13 cellular contexts compared by ENCODE assay signal in the genomic region with DNA sequence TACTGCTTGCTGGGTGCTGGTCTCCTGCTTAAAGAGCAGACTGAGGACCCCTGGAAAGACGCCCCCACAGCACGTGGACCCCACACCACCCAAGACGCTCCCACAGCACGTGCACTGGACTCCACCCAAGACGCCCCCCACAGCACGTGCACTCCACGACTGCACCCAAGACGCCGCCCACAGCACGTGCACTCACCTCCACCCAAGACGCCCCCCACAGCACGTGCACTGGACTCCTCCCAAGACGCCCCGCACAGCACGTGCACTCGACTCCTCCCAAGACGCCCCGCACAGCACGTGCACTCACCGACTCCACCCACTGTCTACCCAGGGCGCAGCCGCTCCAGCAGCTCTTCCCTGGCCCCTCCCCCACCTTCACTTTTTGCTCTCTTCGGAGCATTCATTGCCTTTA. TPM values are rescaled to one million over a fixed set of nuclear protein-coding genes. Genes with fewer than 3 reads are reported as not detected.
DNase-seq lines count a peak whose midpoint lies in the region; ATAC-seq, FAIRE-seq and TF ChIP-seq lines count a peak whose summit lies in the region.
"Had no signal": no experiment of that assay in that cellular context is flagged by ENCODE, and none has a peak within 500 bp of the region (broad histone marks: within the 10 kb centered on the region; RNA-seq: fewer than 3 reads in every experiment).

No MANE protein-coding gene starts in this region.

- no peaks in the 10 kb centered on the region for H3K27me3 ChIP-seq in mesenchymal stem cell (ENCODE audit: control insufficient read depth in 1 of 2, insufficient read depth in 1 of 2, low read length in 2 of 2)
- H3K27me3 ChIP-seq: SJCRH30 had no signal

- H3K4me2 ChIP-seq in A549 (no peak overlapping the region), mesenchymal stem cell (ENCODE audit: low read length, poor library complexity, severe bottlenecking) (no peak overlapping the region)

- peak overlapping the region in 3 of 5 experiments; percentile 0 to 7 (median 2) for H3K27ac Mint-ChIP-seq in brain

- 86% methylated on average over 23 of the region's 23 CpGs for WGBS in A549 (ENCODE audit: missing lambda C conversion rate)
- WGBS in mesenchymal stem cell, result 95% methylated on average over 22 of the region's 23 CpGs

- H3K36me3 Mint-ChIP-seq in brain, result peaks cover 30% of the 10 kb centered on the region

- no peak for FAIRE-seq in A549 (lab: Jason Lieb, UNC)

- no peak overlapping the region for H3K4ac ChIP-seq in mesenchymal stem cell (ENCODE audit: low read depth in 1 of 2, low read length in 2 of 2)

- no peak for TF ChIP-seq CTCF in A549 (IDR thresholded peaks at IDR 0.05)
- TF ChIP-seq CTCF in brain (conservative IDR thresholded peaks at IDR 0.05), result no peak

- no peak overlapping the region for H3K27ac ChIP-seq in A549
- H3K27ac ChIP-seq in mesenchymal stem cell (ENCODE audit: low read length, poor library complexity, severe bottlenecking), result no peak overlapping the region
- H3K27ac ChIP-seq: SJCRH30 had no signal

- H3K4me3 Mint-ChIP-seq in brain, result no peak overlapping the region

- no peak overlapping the region for H2AK5ac ChIP-seq in mesenchymal stem cell (ENCODE audit: low read length, severe bottlenecking)

- peaks cover 7 to 25% of the 10 kb centered on the region in 2 experiments for H3K36me3 ChIP-seq in mesenchymal stem cell (ENCODE audit: control insufficient read depth in 1 of 2, insufficient read depth in 2 of 2, low read depth in 1 of 2, low read length in 2 of 2)
- H3K36me3 ChIP-seq: SJCRH30 had no signal

- H3K4me1 ChIP-seq in A549, result peaks cover 39% of the 10 kb centered on the region
- H3K4me1 ChIP-seq in mesenchymal stem cell (ENCODE audit: control insufficient read depth, insufficient read depth, low read depth, low read length), result peaks cover 22% of the 10 kb centered on the region
- H3K4me1 ChIP-seq: SJCRH30 had no signal

- H3K9ac ChIP-seq in mesenchymal stem cell (ENCODE audit: low read length), result no peak overlapping the region

- no peak overlapping the region for H3K14ac ChIP-seq in mesenchymal stem cell (ENCODE audit: low read length in 2 of 2)

- H3K4me1 Mint-ChIP-seq in brain, result peaks cover 96% of the 10 kb centered on the region

- peaks cover 32% of the 10 kb centered on the region for H3K79me1 ChIP-seq in mesenchymal stem cell (replicated peaks; ENCODE audit: low read length, poor library complexity, severe bottlenecking)

- no peak overlapping the region for H2BK5ac ChIP-seq in mesenchymal stem cell (ENCODE audit: low read depth, low read length, poor library complexity, severe bottlenecking)

- no peak overlapping the region for H2BK15ac ChIP-seq in mesenchymal stem cell (ENCODE audit: low read depth, poor library complexity, severe bottlenecking)

- H3K4me3 ChIP-seq in A549 (no peak overlapping the region), mesenchymal stem cell (ENCODE audit: insufficient read depth in 1 of 2, low read depth in 1 of 2, low read length in 2 of 2) (peak overlapping the region in 1 of 2 experiments; percentile 31)
- H3K4me3 ChIP-seq: SJCRH30 had no signal

- no peak for TF ChIP-seq EP300 in A549 (IDR thresholded peaks at IDR 0.05)

- H4K8ac ChIP-seq in mesenchymal stem cell (ENCODE audit: low read length), result peak overlapping the region; percentile 45

- POLR2A ChIA-PET in A549 (lab: Yijun Ruan, JAX), result no interaction called here

- peaks cover 3% of the 10 kb centered on the region for H3K27me3 Mint-ChIP-seq in brain

- no peak overlapping the region for H2BK120ac ChIP-seq in mesenchymal stem cell (ENCODE audit: low read depth, low read length)

- no peaks in the 10 kb centered on the region for H3K9me3 ChIP-seq in A549
- no peaks in the 10 kb centered on the region for H3K9me3 ChIP-seq in mesenchymal stem cell (ENCODE audit: control insufficient read depth, low read length)
- H3K9me3 ChIP-seq: SJCRH30 had no signal

- CTCF ChIA-PET in A549 (lab: Yijun Ruan, JAX), result interaction anchor here (1.0 to 1.4 kb wide), 2 partner anchors 15 to 90 kb away, joined by 3 read pairs; no protein-coding TSS in a partner anchor

- no peak overlapping the region for H3K18ac ChIP-seq in mesenchymal stem cell (ENCODE audit: low read depth in 1 of 2, low read length in 2 of 2)

- no peak overlapping the region for H2AFZ ChIP-seq in mesenchymal stem cell (ENCODE audit: low read depth, low read length)

- TF ChIP-seq POLR2A in A549 (IDR thresholded peaks at IDR 0.05; ENCODE audit: low read length), result no peak

- ATAC-seq in A549, result peak in 1 of 2 experiments; percentile 35; a peak in 2 of 6 replicates
- ATAC-seq: activated CD4-positive, CD25-positive, alpha-beta regulatory T cell treated with anti-CD3 and anti-CD28 coated beads, Interleukin-2, amount 50 U/mL, for 24 hours had no signal

- H3K9me3 Mint-ChIP-seq in brain, result no peaks in the 10 kb centered on the region

- no peak overlapping the region for H3K23ac ChIP-seq in mesenchymal stem cell (ENCODE audit: low read length in 2 of 2)

- H4K91ac ChIP-seq in mesenchymal stem cell (ENCODE audit: low read length), result peak overlapping the region; percentile 79

- TF ChIP-seq RAD21 in A549 (conservative IDR thresholded peaks at IDR 0.05 in 1 of 2, IDR thresholded peaks at IDR 0.05 in 1 of 2), result no peak

- peak overlapping the region in 1 of 2 experiments; percentile 22 for H2BK12ac ChIP-seq in mesenchymal stem cell (ENCODE audit: low read length in 2 of 2)

- DNase-seq in A549 (ENCODE audit: low read depth in 1 of 2, low spot score in 1 of 2) (peak in 1 of 2 experiments; percentile 45), HT1080 (ENCODE audit: low read depth) (peak; percentile 24), mesenchymal stem cell (no peak), NCI-H345 treated with DMSO at 0.1 percent for 48 hours (lab: John Stamatoyannopoulos, UW; ENCODE audit: unreplicated experiment) (no peak), SKM-1 treated with dmso at 0.1 percent for 144 hours (lab: John Stamatoyannopoulos, UW; ENCODE audit: unreplicated experiment) (no peak)
- DNase-seq in stimulated activated CD4-positive, alpha-beta T cell treated with anti-CD3 and anti-CD28 coated beads, Interleukin-2, amount 100 ng/mL, for 24 hours, result no peak
- no peak for DNase-seq in activated T-cell treated with anti-CD3 and anti-CD28 coated beads, Interleukin-2, amount 50 U/mL, for 1 hour
- DNase-seq: EL, NCI-H1092 treated with DMSO at 0.1 percent for 48 hours, NCI-H524 treated with DMSO at 0.1 percent for 48 hours, SJCRH30 had no signal

TF ChIP-seq in A549, 52 proteins besides CTCF, POLR2A, EP300 and RAD21:
- TF ChIP-seq JUN (IDR thresholded peaks at IDR 0.05) (no peak), FOXS1 (CRISPR knock-in tag; IDR thresholded peaks at IDR 0.05) (no peak), BHLHE40 (IDR thresholded peaks at IDR 0.05; ENCODE audit: low read depth, low read length) (0 out of 2 replicates have a peak, but pooled peaks have one; percentile 9)

RNA-seq across cellular contexts. Expression of a gene that starts 50.5 kb away (rescaled TPM):
- 33.6 and 41.3 TPM in 2 replicates for polyA plus RNA-seq in A549 (2011; rRNA removed)
- 47.5 and 56.3 TPM in 2 replicates for polyA plus RNA-seq in A549 (2012; cell fraction: cytosol; rRNA removed)
- 181 and 185 TPM in 2 replicates for polyA plus RNA-seq in A549 (2012; cell fraction: nucleus; rRNA removed)
- 45.6 to 52.9 TPM (median 48.0 TPM) in 3 replicates for polyA plus RNA-seq in A549 (2017; fragmentation: RNase III; extraction: RNeasy Plus Mini Kit Qiagen cat#74134 plus additional on column Dnase treatment)
- polyA minus RNA-seq in A549 (2011; rRNA and poly(A)+ RNA removed), result 68.5 and 82.6 TPM in 2 replicates
- total RNA-seq in HT1080 (2014; rRNA removed; shearing (Covaris generic)), result 39.1 and 42.7 TPM in 2 replicates
- 31.5 and 36.2 TPM in 2 replicates for polyA plus RNA-seq in HT1080 (2015; cell fraction: cytosol; rRNA removed)
- polyA plus RNA-seq in HT1080 (2015; cell fraction: nucleus; rRNA removed), result 71.4 and 71.6 TPM in 2 replicates
- polyA plus RNA-seq in brain (ENCODE audit: insufficient read depth, low read depth, low replicate concordance), result 69.6 TPM
- 26.1 TPM for polyA plus RNA-seq in mesenchymal stem cell (2013, experiment 1 of 2)
- polyA plus RNA-seq in mesenchymal stem cell (2013, experiment 2 of 2), result 24.7 TPM
